Comparison of ENCODE assay signal across 23 cellular contexts in the genomic region with DNA sequence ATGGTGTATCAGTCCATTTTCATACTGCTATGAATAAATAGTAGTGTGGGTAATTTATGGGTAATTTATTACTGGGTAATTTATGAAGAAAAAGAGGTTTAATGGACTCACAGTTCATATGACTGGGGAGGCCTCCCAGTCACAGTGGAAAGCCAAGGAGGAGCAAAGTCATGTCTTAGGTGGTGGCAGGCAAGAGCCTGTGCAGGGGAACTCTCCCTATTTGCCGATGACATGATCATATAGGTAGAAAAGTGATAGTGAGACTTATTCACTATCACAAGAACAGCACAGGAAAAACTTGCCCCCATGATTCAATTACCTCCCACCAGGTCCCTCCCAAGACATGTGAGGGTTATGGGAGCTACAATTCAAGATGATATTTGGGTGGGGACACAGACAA.
"Had no signal": no experiment of that assay in that cellular context is flagged by ENCODE, and none has a peak within 500 bp of the region (broad histone marks: within the 10 kb centered on the region; RNA-seq: fewer than 3 reads in every experiment).

No MANE protein-coding gene starts in this region.

- H3K4me1 ChIP-seq: gastrocnemius medialis, heart left ventricle, left lung, neural progenitor cell, prostate gland, right atrium auricular region, stomach, thyroid gland had no signal

- H3K27me3 ChIP-seq: gastrocnemius medialis, heart left ventricle, hepatocyte, left lung, neural progenitor cell, right atrium auricular region, stomach, thyroid gland had no signal

- DNase-seq: effector CD8-positive, alpha-beta T cell; endodermal cell; foreskin fibroblast; gastrocnemius medialis; heart left ventricle; left cardiac atrium; left lung; midbrain; naive thymus-derived CD4-positive, alpha-beta T cell; stimulated activated CD4-positive, alpha-beta T cell treated with anti-CD3 and anti-CD28 coated beads, Interleukin-2, amount 100 ng/mL, for 24 hours; stimulated activated CD4-positive, alpha-beta T cell treated with anti-CD3 and anti-CD28 coated beads, Interleukin-4, amount 100 ng/mL, for 24 hours; stimulated activated naive CD4-positive, alpha-beta T cell treated with Interleukin-2 at 50 U/mL for 16 hours; stomach; thyroid gland had no signal

- H3K27ac ChIP-seq: epithelial cell of prostate, gastrocnemius medialis, heart left ventricle, hepatocyte, left lung, neural progenitor cell, prostate gland, right atrium auricular region, stomach, thyroid gland had no signal

- H3K36me3 ChIP-seq: gastrocnemius medialis, heart left ventricle, left lung, neural progenitor cell, prostate gland, right atrium auricular region, stomach, thyroid gland had no signal

- H3K4me2 ChIP-seq: hepatocyte, neural progenitor cell, smooth muscle cell had no signal

- H2AFZ ChIP-seq: hepatocyte, neural progenitor cell had no signal

- H3K79me2 ChIP-seq: hepatocyte had no signal

- ATAC-seq: esophagus mucosa; gastrocnemius medialis; heart left ventricle; left cardiac atrium; left lung; naive thymus-derived CD4-positive, alpha-beta T cell; sciatic nerve; stimulated activated effector memory CD8-positive, alpha-beta T cell treated with anti-CD3 and anti-CD28 coated beads, Interleukin-12 subunit alpha, Interleukin-12 subunit beta, amount 100 ng/mL, for 72 hours had no signal

- H3K9ac ChIP-seq: neural progenitor cell had no signal

- H3K9me3 ChIP-seq: prostate gland, thyroid gland had no signal

- H3K4me3 ChIP-seq: gastrocnemius medialis, heart left ventricle, hepatocyte, left lung, neural progenitor cell, prostate gland, right atrium auricular region, smooth muscle cell, stomach, thyroid gland had no signal
